Comparison of ENCODE assay signal across 2 cellular contexts in the genomic region with DNA sequence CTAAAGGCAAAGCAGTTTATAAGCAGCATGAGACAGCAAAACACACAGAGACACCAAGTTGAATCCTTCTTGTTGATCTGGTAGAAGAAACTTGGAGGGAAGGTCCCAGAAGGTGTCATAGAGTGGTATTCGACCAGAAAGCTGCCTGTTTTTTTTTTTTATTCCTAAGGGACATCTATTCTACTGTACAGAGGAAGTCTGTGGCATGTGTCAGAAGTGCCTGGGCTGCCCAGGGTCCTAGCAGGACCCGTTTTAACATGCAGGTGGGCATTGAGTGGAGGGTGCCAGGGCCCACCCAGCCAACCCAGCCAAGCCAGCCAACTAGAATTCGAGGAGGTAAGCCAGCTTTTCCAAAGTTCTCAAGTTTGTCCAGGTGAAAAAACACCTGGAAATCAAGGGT.
TF ChIP-seq lines count a peak whose summit lies in the region.

No MANE protein-coding gene starts in this region.

TF ChIP-seq in A549, 52 proteins besides CTCF, POLR2A, EP300 and RAD21:
- TF ChIP-seq, protein P1, sequence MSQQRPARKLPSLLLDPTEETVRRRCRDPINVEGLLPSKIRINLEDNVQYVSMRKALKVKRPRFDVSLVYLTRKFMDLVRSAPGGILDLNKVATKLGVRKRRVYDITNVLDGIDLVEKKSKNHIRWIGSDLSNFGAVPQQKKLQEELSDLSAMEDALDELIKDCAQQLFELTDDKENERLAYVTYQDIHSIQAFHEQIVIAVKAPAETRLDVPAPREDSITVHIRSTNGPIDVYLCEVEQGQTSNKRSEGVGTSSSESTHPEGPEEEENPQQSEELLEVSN (IDR thresholded peaks at IDR 0.05; ENCODE audit: borderline replicate concordance, low read depth), result peak; percentile 55; the same call in 1 of the 2 replicates
- TF ChIP-seq MAFK (IDR thresholded peaks at IDR 0.05; ENCODE audit: partially characterized antibody), result peak; percentile 35
- TF ChIP-seq, protein P2, sequence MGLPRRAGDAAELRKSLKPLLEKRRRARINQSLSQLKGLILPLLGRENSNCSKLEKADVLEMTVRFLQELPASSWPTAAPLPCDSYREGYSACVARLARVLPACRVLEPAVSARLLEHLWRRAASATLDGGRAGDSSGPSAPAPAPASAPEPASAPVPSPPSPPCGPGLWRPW (IDR thresholded peaks at IDR 0.05), result no peak

TF ChIP-seq in HCT116, 20 proteins besides CTCF, POLR2A, EP300 and RAD21:
- TF ChIP-seq POLR2AphosphoS5 (IDR thresholded peaks at IDR 0.05; ENCODE audit: low read depth, low read length) (no peak), SRF (IDR thresholded peaks at IDR 0.05; ENCODE audit: low read depth) (no peak), ELF1 (IDR thresholded peaks at IDR 0.05; ENCODE audit: borderline replicate concordance, low read depth) (no peak), EZH2phosphoT487 (IDR thresholded peaks at IDR 0.05; ENCODE audit: borderline replicate concordance) (no peak), ZNF274 (IDR thresholded peaks at IDR 0.05; ENCODE audit: low read depth, low read length) (no peak), CEBPB (IDR thresholded peaks at IDR 0.05; ENCODE audit: low read depth) (no peak), JUND (IDR thresholded peaks at IDR 0.05) (no peak), TCF7L2 (IDR thresholded peaks at IDR 0.05; ENCODE audit: borderline replicate concordance, extremely low read depth, insufficient read depth, insufficient read length) (no peak), SP1 (IDR thresholded peaks at IDR 0.05; ENCODE audit: low read depth) (no peak), YY1 (IDR thresholded peaks at IDR 0.05; ENCODE audit: extremely low read depth, insufficient replicate concordance, low read depth, low read length) (no peak), FOSL1 (IDR thresholded peaks at IDR 0.05; ENCODE audit: low read depth) (no peak)
- TF ChIP-seq, protein P3, sequence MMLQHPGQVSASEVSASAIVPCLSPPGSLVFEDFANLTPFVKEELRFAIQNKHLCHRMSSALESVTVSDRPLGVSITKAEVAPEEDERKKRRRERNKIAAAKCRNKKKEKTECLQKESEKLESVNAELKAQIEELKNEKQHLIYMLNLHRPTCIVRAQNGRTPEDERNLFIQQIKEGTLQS (IDR thresholded peaks at IDR 0.05), result no peak
- TF ChIP-seq, protein P4, sequence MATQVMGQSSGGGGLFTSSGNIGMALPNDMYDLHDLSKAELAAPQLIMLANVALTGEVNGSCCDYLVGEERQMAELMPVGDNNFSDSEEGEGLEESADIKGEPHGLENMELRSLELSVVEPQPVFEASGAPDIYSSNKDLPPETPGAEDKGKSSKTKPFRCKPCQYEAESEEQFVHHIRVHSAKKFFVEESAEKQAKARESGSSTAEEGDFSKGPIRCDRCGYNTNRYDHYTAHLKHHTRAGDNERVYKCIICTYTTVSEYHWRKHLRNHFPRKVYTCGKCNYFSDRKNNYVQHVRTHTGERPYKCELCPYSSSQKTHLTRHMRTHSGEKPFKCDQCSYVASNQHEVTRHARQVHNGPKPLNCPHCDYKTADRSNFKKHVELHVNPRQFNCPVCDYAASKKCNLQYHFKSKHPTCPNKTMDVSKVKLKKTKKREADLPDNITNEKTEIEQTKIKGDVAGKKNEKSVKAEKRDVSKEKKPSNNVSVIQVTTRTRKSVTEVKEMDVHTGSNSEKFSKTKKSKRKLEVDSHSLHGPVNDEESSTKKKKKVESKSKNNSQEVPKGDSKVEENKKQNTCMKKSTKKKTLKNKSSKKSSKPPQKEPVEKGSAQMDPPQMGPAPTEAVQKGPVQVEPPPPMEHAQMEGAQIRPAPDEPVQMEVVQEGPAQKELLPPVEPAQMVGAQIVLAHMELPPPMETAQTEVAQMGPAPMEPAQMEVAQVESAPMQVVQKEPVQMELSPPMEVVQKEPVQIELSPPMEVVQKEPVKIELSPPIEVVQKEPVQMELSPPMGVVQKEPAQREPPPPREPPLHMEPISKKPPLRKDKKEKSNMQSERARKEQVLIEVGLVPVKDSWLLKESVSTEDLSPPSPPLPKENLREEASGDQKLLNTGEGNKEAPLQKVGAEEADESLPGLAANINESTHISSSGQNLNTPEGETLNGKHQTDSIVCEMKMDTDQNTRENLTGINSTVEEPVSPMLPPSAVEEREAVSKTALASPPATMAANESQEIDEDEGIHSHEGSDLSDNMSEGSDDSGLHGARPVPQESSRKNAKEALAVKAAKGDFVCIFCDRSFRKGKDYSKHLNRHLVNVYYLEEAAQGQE (IDR thresholded peaks at IDR 0.05; ENCODE audit: low read depth), result no peak
- TF ChIP-seq, protein P5, sequence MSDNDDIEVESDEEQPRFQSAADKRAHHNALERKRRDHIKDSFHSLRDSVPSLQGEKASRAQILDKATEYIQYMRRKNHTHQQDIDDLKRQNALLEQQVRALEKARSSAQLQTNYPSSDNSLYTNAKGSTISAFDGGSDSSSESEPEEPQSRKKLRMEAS (IDR thresholded peaks at IDR 0.05), result no peak
